In genomic region chr1:194830387-194830786, GRCh38 we compare ENCODE assay signal across 14 cellular contexts.
DNase-seq lines count a peak whose midpoint lies in the region; ATAC-seq lines count a peak whose summit lies in the region.
"Had no signal": no experiment of that assay in that cellular context is flagged by ENCODE, and none has a peak within 500 bp of the region (broad histone marks: within the 10 kb centered on the region; RNA-seq: fewer than 3 reads in every experiment).

No MANE protein-coding gene starts in this region.

- no peak overlapping the region for H2AK5ac ChIP-seq in mesenchymal stem cell (ENCODE audit: low read length, severe bottlenecking)

- H3K4ac ChIP-seq in mesenchymal stem cell (ENCODE audit: low read depth in 1 of 2, low read length in 2 of 2) = no peak overlapping the region

- no peaks in the 10 kb centered on the region for H3K36me3 ChIP-seq in mesenchymal stem cell (ENCODE audit: control insufficient read depth in 1 of 2, insufficient read depth in 2 of 2, low read depth in 1 of 2, low read length in 2 of 2)
- H3K36me3 ChIP-seq: cardiac muscle cell had no signal

- H3K79me1 ChIP-seq in mesenchymal stem cell (replicated peaks; ENCODE audit: low read length, poor library complexity, severe bottlenecking) = no peaks in the 10 kb centered on the region

- no peak overlapping the region for H2BK15ac ChIP-seq in mesenchymal stem cell (ENCODE audit: low read depth, poor library complexity, severe bottlenecking)

- H4K8ac ChIP-seq in mesenchymal stem cell (ENCODE audit: low read length) = no peak overlapping the region

- ATAC-seq in GM18502 (IDR thresholded peaks at IDR 0.05; ENCODE audit: poor library complexity, unreplicated experiment) (peak; percentile 96), GM19468 (IDR thresholded peaks at IDR 0.05; ENCODE audit: extremely low read depth, unreplicated experiment) (peak; percentile 79), HG02938 (IDR thresholded peaks at IDR 0.05; ENCODE audit: unreplicated experiment) (peak; percentile 95), HG03558 (IDR thresholded peaks at IDR 0.05; ENCODE audit: extremely low read depth, unreplicated experiment) (peak; percentile 96)
- ATAC-seq: GM23338 had no signal

- H3K9ac ChIP-seq in mesenchymal stem cell (ENCODE audit: low read length) = no peak overlapping the region

- no peaks in the 10 kb centered on the region for H3K4me1 ChIP-seq in mesenchymal stem cell (ENCODE audit: control insufficient read depth, insufficient read depth, low read depth, low read length)

- H3K27me3 ChIP-seq in mesenchymal stem cell (ENCODE audit: control insufficient read depth in 1 of 2, insufficient read depth in 1 of 2, low read length in 2 of 2) = no peaks in the 10 kb centered on the region
- H3K27me3 ChIP-seq: cardiac muscle cell had no signal

- H4K91ac ChIP-seq in mesenchymal stem cell (ENCODE audit: low read length) = no peak overlapping the region

- H3K18ac ChIP-seq in mesenchymal stem cell (ENCODE audit: low read depth in 1 of 2, low read length in 2 of 2) = no peak overlapping the region

- H3K23ac ChIP-seq in mesenchymal stem cell (ENCODE audit: low read length in 2 of 2) = no peak overlapping the region

- H3K27ac ChIP-seq in mesenchymal stem cell (ENCODE audit: low read length, poor library complexity, severe bottlenecking) = no peak overlapping the region
- H3K27ac ChIP-seq: cardiac muscle cell had no signal

- H2AFZ ChIP-seq in mesenchymal stem cell (ENCODE audit: low read depth, low read length) = no peak overlapping the region

- no peaks in the 10 kb centered on the region for H3K9me3 ChIP-seq in mesenchymal stem cell (ENCODE audit: control insufficient read depth, low read length)

- H2BK12ac ChIP-seq in mesenchymal stem cell (ENCODE audit: low read length in 2 of 2) = no peak overlapping the region

- H2BK5ac ChIP-seq in mesenchymal stem cell (ENCODE audit: low read depth, low read length, poor library complexity, severe bottlenecking) = no peak overlapping the region

- no peak overlapping the region for H2BK120ac ChIP-seq in mesenchymal stem cell (ENCODE audit: low read depth, low read length)

- DNase-seq in mesenchymal stem cell = no peak
- DNase-seq in activated effector memory CD4-positive, alpha-beta T cell treated with Interleukin-2 at 50 U/mL for 16 hours = no peak
- DNase-seq in MV-4-11 (lab: John Stamatoyannopoulos, UW) = no peak
- DNase-seq in HPDE6-E6E7 (ENCODE audit: extremely low spot score) = no peak
- DNase-seq: activated CD4-positive, alpha-beta T cell treated with anti-CD3 and anti-CD28 coated beads for 4 hours; activated effector memory CD4-positive, alpha-beta T cell treated with anti-CD3 and anti-CD28 coated beads, Interleukin-2, amount 50 U/mL, for 16 hours; immature natural killer cell; Right ventricle myocardium superior had no signal

- no peak overlapping the region for H3K14ac ChIP-seq in mesenchymal stem cell (ENCODE audit: low read length in 2 of 2)

- no peak overlapping the region for H3K4me3 ChIP-seq in mesenchymal stem cell (ENCODE audit: insufficient read depth in 1 of 2, low read depth in 1 of 2, low read length in 2 of 2)
- H3K4me3 ChIP-seq: cardiac muscle cell, GM23338 had no signal

- H3K4me2 ChIP-seq in mesenchymal stem cell (ENCODE audit: low read length, poor library complexity, severe bottlenecking) = no peak overlapping the region
- H3K4me2 ChIP-seq: GM23338 had no signal
